9 cellular contexts compared by ENCODE assay signal in the genomic region with DNA sequence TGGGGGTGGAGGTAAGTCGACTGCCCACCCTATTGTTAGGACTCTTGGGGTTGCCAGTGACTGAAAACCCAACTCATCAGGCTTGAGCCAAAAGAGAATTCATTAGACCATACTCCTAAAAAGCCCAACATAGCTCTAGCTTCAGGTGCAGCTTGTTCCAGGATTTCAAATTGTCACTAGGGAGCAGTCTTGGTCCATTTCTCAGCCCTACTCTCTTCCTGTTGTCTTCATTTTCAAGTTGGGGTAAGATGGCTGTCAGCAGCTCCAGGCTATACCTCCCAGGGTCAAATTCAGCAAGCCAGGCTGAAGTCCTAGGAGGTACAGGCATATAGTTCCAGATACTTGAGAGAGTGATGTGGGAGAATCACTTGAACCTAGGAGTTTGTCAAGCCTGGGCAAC. TPM values are rescaled to one million over a fixed set of nuclear protein-coding genes. Genes with fewer than 3 reads are reported as not detected.
DNase-seq lines count a peak whose midpoint lies in the region; ATAC-seq and TF ChIP-seq lines count a peak whose summit lies in the region.
"Had no signal": no experiment of that assay in that cellular context is flagged by ENCODE, and none has a peak within 500 bp of the region (broad histone marks: within the 10 kb centered on the region; RNA-seq: fewer than 3 reads in every experiment).

No MANE protein-coding gene starts in this region.

- H3K36me3 Mint-ChIP-seq in mesothelial cell of epicardium = no peaks in the 10 kb centered on the region
- no peaks in the 10 kb centered on the region for H3K36me3 Mint-ChIP-seq in progenitor cell of endocrine pancreas (ENCODE audit: insufficient read depth)
- H3K36me3 Mint-ChIP-seq: activated naive CD4-positive, alpha-beta T cell treated with anti-CD3 and anti-CD28 coated beads, Interleukin-2, amount 10 ng/mL, durations not matched to agents 7 days and 5 days had no signal

- no peak overlapping the region for H3K23ac ChIP-seq in mesenchymal stem cell (ENCODE audit: low read length in 2 of 2)

- H3K4me3 Mint-ChIP-seq in mesothelial cell of epicardium = no peak overlapping the region
- H3K4me3 Mint-ChIP-seq in progenitor cell of endocrine pancreas (ENCODE audit: low read depth) = no peak overlapping the region
- H3K4me3 Mint-ChIP-seq: activated naive CD4-positive, alpha-beta T cell treated with anti-CD3 and anti-CD28 coated beads, Interleukin-2, amount 10 ng/mL, durations not matched to agents 7 days and 5 days had no signal

- no peak overlapping the region for H3K4me2 ChIP-seq in mesenchymal stem cell (ENCODE audit: low read length, poor library complexity, severe bottlenecking)

- H3K18ac ChIP-seq in mesenchymal stem cell (ENCODE audit: low read depth in 1 of 2, low read length in 2 of 2) = no peak overlapping the region

- H4K91ac ChIP-seq in mesenchymal stem cell (ENCODE audit: low read length) = no peak overlapping the region

- H3K27me3 Mint-ChIP-seq in mesothelial cell of epicardium (ENCODE audit: low read depth) (peaks cover 9% of the 10 kb centered on the region), progenitor cell of endocrine pancreas (peaks cover 17% of the 10 kb centered on the region)

- 40% methylated on average over 1 of the region's 1 CpG for WGBS in mesenchymal stem cell

- H2BK120ac ChIP-seq in mesenchymal stem cell (ENCODE audit: low read depth, low read length) = no peak overlapping the region

- H3K9me3 Mint-ChIP-seq in mesothelial cell of epicardium (no peaks in the 10 kb centered on the region), progenitor cell of endocrine pancreas (ENCODE audit: low read depth) (no peaks in the 10 kb centered on the region)
- H3K9me3 Mint-ChIP-seq: activated naive CD4-positive, alpha-beta T cell treated with anti-CD3 and anti-CD28 coated beads, Interleukin-2, amount 10 ng/mL, durations not matched to agents 7 days and 5 days had no signal

- DNase-seq in CD1c-positive myeloid dendritic cell (ENCODE audit: extremely low spot score) (peak; percentile 6), brain microvascular endothelial cell (peak; percentile 41), mesenchymal stem cell (peak; percentile 56), mesothelial cell of epicardium (ENCODE audit: low spot score in 2 of 2, unreplicated experiment in 2 of 2) (no peak), progenitor cell of endocrine pancreas (ENCODE audit: low spot score, unreplicated experiment) (no peak)
- DNase-seq: activated naive CD4-positive, alpha-beta T cell treated with anti-CD3 and anti-CD28 coated beads, Interleukin-2, amount 10 ng/mL, durations not matched to agents 7 days and 5 days had no signal

- H3K36me3 ChIP-seq in brain microvascular endothelial cell (replicated peaks) (no peaks in the 10 kb centered on the region), mesenchymal stem cell (ENCODE audit: control insufficient read depth in 1 of 2, insufficient read depth in 2 of 2, low read depth in 1 of 2, low read length in 2 of 2) (no peaks in the 10 kb centered on the region)

- H3K4me1 ChIP-seq in mesenchymal stem cell (ENCODE audit: control insufficient read depth, insufficient read depth, low read depth, low read length) = peaks cover 7% of the 10 kb centered on the region

- H3K4ac ChIP-seq in mesenchymal stem cell (ENCODE audit: low read depth in 1 of 2, low read length in 2 of 2) = no peak overlapping the region

- H3K9ac ChIP-seq in mesenchymal stem cell (ENCODE audit: low read length) = no peak overlapping the region

- H3K27ac ChIP-seq in brain microvascular endothelial cell = no peak overlapping the region
- H3K27ac ChIP-seq in mesenchymal stem cell (ENCODE audit: low read length, poor library complexity, severe bottlenecking) = no peak overlapping the region

- ATAC-seq in GM21515 (IDR thresholded peaks at IDR 0.05; ENCODE audit: unreplicated experiment) (no peak), GM19397 (IDR thresholded peaks at IDR 0.05; ENCODE audit: unreplicated experiment) (no peak)

- no peak overlapping the region for H2BK15ac ChIP-seq in mesenchymal stem cell (ENCODE audit: low read depth, poor library complexity, severe bottlenecking)

- H3K27me3 ChIP-seq in brain microvascular endothelial cell (replicated peaks) (peaks cover 7% of the 10 kb centered on the region), mesenchymal stem cell (ENCODE audit: control insufficient read depth in 1 of 2, insufficient read depth in 1 of 2, low read length in 2 of 2) (peaks cover 19 to 79% of the 10 kb centered on the region in 2 experiments)

- no peak overlapping the region for H2BK12ac ChIP-seq in mesenchymal stem cell (ENCODE audit: low read length in 2 of 2)

- no peak overlapping the region for H4K8ac ChIP-seq in mesenchymal stem cell (ENCODE audit: low read length)

- H3K27ac Mint-ChIP-seq in mesothelial cell of epicardium (no peak overlapping the region), progenitor cell of endocrine pancreas (no peak overlapping the region)
- H3K27ac Mint-ChIP-seq: activated naive CD4-positive, alpha-beta T cell treated with anti-CD3 and anti-CD28 coated beads, Interleukin-2, amount 10 ng/mL, durations not matched to agents 7 days and 5 days had no signal

- in situ Hi-C loops in brain microvascular endothelial cell (cut with HindIII; ENCODE audit: low pct_ligation_motif_present, low sequenced_read_pairs) = no loop called here

- H3K4me3 ChIP-seq in brain microvascular endothelial cell (ENCODE audit: low read depth, low read length) (no peak overlapping the region), mesenchymal stem cell (ENCODE audit: insufficient read depth in 1 of 2, low read depth in 1 of 2, low read length in 2 of 2) (no peak overlapping the region)

- peaks cover 9% of the 10 kb centered on the region for H3K9me3 ChIP-seq in mesenchymal stem cell (ENCODE audit: control insufficient read depth, low read length)

- H3K79me1 ChIP-seq in mesenchymal stem cell (replicated peaks; ENCODE audit: low read length, poor library complexity, severe bottlenecking) = no peaks in the 10 kb centered on the region

- H3K4me1 Mint-ChIP-seq in mesothelial cell of epicardium = peaks cover 4% of the 10 kb centered on the region
- no peaks in the 10 kb centered on the region for H3K4me1 Mint-ChIP-seq in progenitor cell of endocrine pancreas (ENCODE audit: low read depth)
- H3K4me1 Mint-ChIP-seq: activated naive CD4-positive, alpha-beta T cell treated with anti-CD3 and anti-CD28 coated beads, Interleukin-2, amount 10 ng/mL, durations not matched to agents 7 days and 5 days had no signal

- no peak overlapping the region for H3K14ac ChIP-seq in mesenchymal stem cell (ENCODE audit: low read length in 2 of 2)

- TF ChIP-seq CTCF in LNCAP (IDR thresholded peaks at IDR 0.05) (peak; percentile 22; the same call in 1 of the 2 replicates), brain microvascular endothelial cell (IDR thresholded peaks at IDR 0.05; ENCODE audit: low read depth, low read length, missing control alignments) (peak; percentile 65), mesothelial cell of epicardium (IDR thresholded peaks at IDR 0.05; ENCODE audit: unreplicated experiment) (no peak), progenitor cell of endocrine pancreas (IDR thresholded peaks at IDR 0.05; ENCODE audit: unreplicated experiment) (no peak)

- no peak overlapping the region for H2AFZ ChIP-seq in mesenchymal stem cell (ENCODE audit: low read depth, low read length)

- H2AK5ac ChIP-seq in mesenchymal stem cell (ENCODE audit: low read length, severe bottlenecking) = no peak overlapping the region

- H2BK5ac ChIP-seq in mesenchymal stem cell (ENCODE audit: low read depth, low read length, poor library complexity, severe bottlenecking) = no peak overlapping the region

RNA-seq across cellular contexts. Expression of a gene that starts 14.9 kb away (rescaled TPM):
- polyA plus RNA-seq in mesenchymal stem cell (2013, experiment 1 of 2) = 11.4 TPM
- 11.1 TPM for polyA plus RNA-seq in mesenchymal stem cell (2013, experiment 2 of 2)
- total RNA-seq in mesothelial cell of epicardium (12.6 to 14.4 TPM (median 14.1 TPM) in 3 replicates), progenitor cell of endocrine pancreas (0.43 and 0.47 TPM in 2 replicates)

Comparison
In these comparisons a context has a peak if more than half of its experiments do, and no peak if none do; other contexts are left out.
1. DNase-seq: peak in CD1c-positive myeloid dendritic cell (single experiment), brain microvascular endothelial cell (single experiment) and mesenchymal stem cell (single experiment); none in mesothelial cell of epicardium (0 of 2) and progenitor cell of endocrine pancreas (single experiment).
2. CTCF ChIP-seq: peak in LNCAP (single experiment) and brain microvascular endothelial cell (single experiment); none in mesothelial cell of epicardium (single experiment) and progenitor cell of endocrine pancreas (single experiment).